Comparison of ENCODE assay signal across 18 cellular contexts in genomic region chr3:55014081-55014480, GRCh38.
"Had no signal": no experiment of that assay in that cellular context is flagged by ENCODE, and none has a peak within 500 bp of the region (broad histone marks: within the 10 kb centered on the region; RNA-seq: fewer than 3 reads in every experiment).

No MANE protein-coding gene starts in this region.

- H3K9me3 ChIP-seq: esophagus squamous epithelium, pancreas, sigmoid colon, stomach had no signal

- DNase-seq: activated CD4-positive, alpha-beta memory T cell treated with anti-CD3 and anti-CD28 coated beads for 36 hours; activated CD8-positive, alpha-beta memory T cell treated with anti-CD3 and anti-CD28 coated beads, Interleukin-2, amount 10 ng/mL, durations not matched to agents 7 days and 5 days; activated naive CD4-positive, alpha-beta T cell treated with anti-CD3 and anti-CD28 coated beads for 36 hours; anterior cingulate cortex; effector memory CD4-positive, alpha-beta T cell; esophagus squamous epithelium; left cardiac atrium; mesendoderm; naive thymus-derived CD4-positive, alpha-beta T cell; pancreas; sigmoid colon; stimulated activated CD4-positive, alpha-beta T cell treated with anti-CD3 and anti-CD28 coated beads, Interleukin-4, amount 100 ng/mL, for 24 hours; stomach had no signal

- H3K9me3 Mint-ChIP-seq: activated CD4-positive, alpha-beta memory T cell treated with anti-CD3 and anti-CD28 coated beads for 36 hours; activated naive CD4-positive, alpha-beta T cell treated with anti-CD3 and anti-CD28 coated beads for 36 hours; activated T-helper 2 cell treated with anti-CD3 and anti-CD28 coated beads, Interferon-gamma antibody, Interleukin-2, Interleukin-4, amounts not matched to agents 10 μg/mL and 5 μg/mL and 100 μg/mL, durations not matched to agents 14 hours and 24 hours and 36 hours; dendritic cell treated with granulocyte-macrophage colony-stimulating factor and Interleukin-4, amounts not matched to agents 40 ng/mL and 50 ng/mL, for 4 days; type B pancreatic cell had no signal

- H3K27me3 Mint-ChIP-seq: activated CD4-positive, alpha-beta memory T cell treated with anti-CD3 and anti-CD28 coated beads for 36 hours; activated CD8-positive, alpha-beta memory T cell treated with anti-CD3 and anti-CD28 coated beads, Interleukin-2, amount 10 ng/mL, durations not matched to agents 7 days and 5 days; dendritic cell treated with granulocyte-macrophage colony-stimulating factor and Interleukin-4, amounts not matched to agents 40 ng/mL and 50 ng/mL, for 4 days; type B pancreatic cell had no signal

- ATAC-seq: activated CD8-positive, alpha-beta memory T cell treated with anti-CD3 and anti-CD28 coated beads, Interleukin-2, amount 10 ng/mL, durations not matched to agents 7 days and 5 days; left cardiac atrium; naive thymus-derived CD4-positive, alpha-beta T cell; pancreas; stimulated activated effector memory CD8-positive, alpha-beta T cell treated with anti-CD3 and anti-CD28 coated beads, Interleukin-12 subunit alpha, Interleukin-12 subunit beta, amount 100 ng/mL, for 72 hours had no signal

- H3K27ac Mint-ChIP-seq: activated CD4-positive, alpha-beta memory T cell treated with anti-CD3 and anti-CD28 coated beads for 36 hours; activated CD8-positive, alpha-beta memory T cell treated with anti-CD3 and anti-CD28 coated beads, Interleukin-2, amount 10 ng/mL, durations not matched to agents 7 days and 5 days; activated naive CD4-positive, alpha-beta T cell treated with anti-CD3 and anti-CD28 coated beads for 36 hours; activated T-helper 2 cell treated with anti-CD3 and anti-CD28 coated beads, Interferon-gamma antibody, Interleukin-2, Interleukin-4, amounts not matched to agents 10 μg/mL and 5 μg/mL and 100 μg/mL, durations not matched to agents 14 hours and 24 hours and 36 hours; dendritic cell treated with granulocyte-macrophage colony-stimulating factor and Interleukin-4, amounts not matched to agents 40 ng/mL and 50 ng/mL, for 4 days; naive thymus-derived CD4-positive, alpha-beta T cell; stimulated activated effector memory CD8-positive, alpha-beta T cell treated with anti-CD3 and anti-CD28 coated beads, Interleukin-12 subunit alpha, Interleukin-12 subunit beta, amount 100 ng/mL, for 72 hours; type B pancreatic cell had no signal

- H3K4me1 Mint-ChIP-seq: activated CD8-positive, alpha-beta memory T cell treated with anti-CD3 and anti-CD28 coated beads, Interleukin-2, amount 10 ng/mL, durations not matched to agents 7 days and 5 days; naive thymus-derived CD4-positive, alpha-beta T cell; stimulated activated effector memory CD8-positive, alpha-beta T cell treated with anti-CD3 and anti-CD28 coated beads, Interleukin-12 subunit alpha, Interleukin-12 subunit beta, amount 100 ng/mL, for 72 hours had no signal

- H3K36me3 Mint-ChIP-seq: activated CD4-positive, alpha-beta memory T cell treated with anti-CD3 and anti-CD28 coated beads for 36 hours; activated CD8-positive, alpha-beta memory T cell treated with anti-CD3 and anti-CD28 coated beads, Interleukin-2, amount 10 ng/mL, durations not matched to agents 7 days and 5 days; naive thymus-derived CD4-positive, alpha-beta T cell; stimulated activated effector memory CD8-positive, alpha-beta T cell treated with anti-CD3 and anti-CD28 coated beads, Interleukin-12 subunit alpha, Interleukin-12 subunit beta, amount 100 ng/mL, for 72 hours; type B pancreatic cell had no signal

- H3K36me3 ChIP-seq: cardiac muscle cell, esophagus squamous epithelium, pancreas, sigmoid colon, stomach had no signal

- H3K4me1 ChIP-seq: esophagus squamous epithelium, pancreas, sigmoid colon, stomach had no signal

- H3K4me3 Mint-ChIP-seq: activated CD4-positive, alpha-beta memory T cell treated with anti-CD3 and anti-CD28 coated beads for 36 hours; activated CD8-positive, alpha-beta memory T cell treated with anti-CD3 and anti-CD28 coated beads, Interleukin-2, amount 10 ng/mL, durations not matched to agents 7 days and 5 days; activated naive CD4-positive, alpha-beta T cell treated with anti-CD3 and anti-CD28 coated beads for 36 hours; dendritic cell treated with granulocyte-macrophage colony-stimulating factor and Interleukin-4, amounts not matched to agents 40 ng/mL and 50 ng/mL, for 4 days; naive thymus-derived CD4-positive, alpha-beta T cell; stimulated activated effector memory CD8-positive, alpha-beta T cell treated with anti-CD3 and anti-CD28 coated beads, Interleukin-12 subunit alpha, Interleukin-12 subunit beta, amount 100 ng/mL, for 72 hours; type B pancreatic cell had no signal

- H3K27me3 ChIP-seq: cardiac muscle cell, esophagus squamous epithelium, pancreas, sigmoid colon, stomach had no signal

- H3K27ac ChIP-seq: cardiac muscle cell, esophagus squamous epithelium, pancreas, sigmoid colon, stomach had no signal

- H3K4me3 ChIP-seq: cardiac muscle cell, esophagus squamous epithelium, pancreas, sigmoid colon, stomach had no signal
